ENCODE assay signal across 8 cellular contexts in the genomic region with DNA sequence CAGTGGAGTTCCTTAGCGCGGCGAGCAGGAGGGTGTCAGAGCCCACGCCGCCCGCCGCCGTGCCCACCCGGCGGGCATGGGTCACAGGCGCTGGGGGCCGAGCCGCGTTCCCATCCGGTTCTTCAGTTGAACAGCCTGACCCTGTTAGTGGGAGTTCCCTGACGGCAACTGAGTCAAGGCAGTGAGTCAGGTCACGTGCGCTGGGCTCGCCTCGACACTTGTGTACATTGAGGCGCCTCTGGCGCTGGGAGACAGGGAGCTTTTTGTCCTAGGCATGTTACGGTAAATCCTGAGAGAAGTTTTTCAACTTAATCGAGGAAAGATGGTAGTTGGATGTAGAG. TPM values are rescaled to one million over a fixed set of nuclear protein-coding genes. Genes with fewer than 3 reads are reported as not detected.
DNase-seq lines count a peak whose midpoint lies in the region; ATAC-seq, FAIRE-seq and TF ChIP-seq lines count a peak whose summit lies in the region.

No MANE protein-coding gene starts in this region.

- TF ChIP-seq CTCF in kidney (IDR thresholded peaks at IDR 0.05; ENCODE audit: borderline replicate concordance, extremely low read depth, insufficient read depth): no peak

- H3K36me3 ChIP-seq in kidney (ENCODE audit: control insufficient read depth in 1 of 2, insufficient read depth in 2 of 2, low read length in 2 of 2): no peaks in the 10 kb centered on the region

- H3K27ac ChIP-seq in kidney (ENCODE audit: low read depth in 2 of 2, low read length in 2 of 2): peak overlapping the region; percentile 93 to 95

- H3K9me3 ChIP-seq in kidney (ENCODE audit: control insufficient read depth in 1 of 2, low read length in 2 of 2): no peaks in the 10 kb centered on the region

- H3K4me1 ChIP-seq in kidney (ENCODE audit: control insufficient read depth in 1 of 2, insufficient read depth in 1 of 2, low read depth in 1 of 2, low read length in 2 of 2): peaks cover 14 to 27% of the 10 kb centered on the region in 2 donors

- FAIRE-seq in kidney (lab: Jason Lieb, UNC): no peak

- peak overlapping the region; percentile 50 to 96 for H3K9ac ChIP-seq in kidney (ENCODE audit: low read length in 2 of 2)

- intact Hi-C loops in kidney (cut with DNase I): no loop called here

- ATAC-seq in activated CD4-positive, CD25-positive, alpha-beta regulatory T cell treated with anti-CD3 and anti-CD28 coated beads, Interleukin-2, amount 50 U/mL, for 24 hours: peak; percentile 53 to 54
- ATAC-seq in HG02759 (IDR thresholded peaks at IDR 0.05; ENCODE audit: unreplicated experiment): no peak

- peak; percentile 6 for DNase-seq in DMS153 treated with DMSO at 0.1 percent for 48 hours (lab: John Stamatoyannopoulos, UW; ENCODE audit: unreplicated experiment)
- no peak for DNase-seq in DMS153 (lab: John Stamatoyannopoulos, UW)
- peak; percentile 62 for DNase-seq in HK-2 (ENCODE audit: unreplicated experiment)
- DNase-seq in cerebellum (ENCODE audit: low spot score): peak; percentile 16
- DNase-seq in kidney: peak; percentile 80
- DNase-seq in stimulated activated CD4-positive, alpha-beta T cell treated with anti-CD3 and anti-CD28 coated beads, Interleukin-12 subunit alpha, Interleukin-12 subunit beta, amount 100 ng/mL, for 24 hours (ENCODE audit: low read depth in 2 of 2): peak; percentile 36 to 41

- peak overlapping the region; percentile 86 to 97 for H3K4me3 ChIP-seq in kidney (ENCODE audit: low read length in 2 of 2)

RNA-seq across cellular contexts. Expression of gene RAB7A, which starts 0.7 kb away (rescaled TPM):
- total RNA-seq in cerebellum (33.6 TPM), kidney (248 TPM)
- polyA plus RNA-seq in kidney (ENCODE audit: insufficient read depth, low read depth, low replicate concordance): 211 TPM
